10 cellular contexts compared by ENCODE assay signal in genomic region chr17:48617515-48618365, GRCh38. TPM values are rescaled to one million over a fixed set of nuclear protein-coding genes. Genes with fewer than 3 reads are reported as not detected.
DNase-seq lines count a peak whose midpoint lies in the region; ATAC-seq and TF ChIP-seq lines count a peak whose summit lies in the region.
"Had no signal": no experiment of that assay in that cellular context is flagged by ENCODE, and none has a peak within 500 bp of the region (broad histone marks: within the 10 kb centered on the region; RNA-seq: fewer than 3 reads in every experiment).

No MANE protein-coding gene starts in this region.

- no peaks in the 10 kb centered on the region for H3K9me3 ChIP-seq in CD4-positive, CD25-positive, alpha-beta regulatory T cell (ENCODE audit: control insufficient read depth in 2 of 2, low read length in 2 of 2)
- H3K9me3 ChIP-seq in HUES6 (ENCODE audit: control insufficient read depth, insufficient read depth, low read depth, low read length): no peaks in the 10 kb centered on the region
- H3K9me3 ChIP-seq: lower lobe of right lung, psoas muscle had no signal

- no peak overlapping the region for H3K27ac ChIP-seq in CD4-positive, CD25-positive, alpha-beta regulatory T cell (ENCODE audit: insufficient read depth, low read length, poor library complexity, severe bottlenecking)
- no peak overlapping the region; the same call in 1 of the 2 replicates for H3K27ac ChIP-seq in HUES6 (ENCODE audit: low read depth, low read length)
- H3K27ac ChIP-seq: lower lobe of right lung, psoas muscle had no signal

- H3K36me3 Mint-ChIP-seq in CD4-positive, CD25-positive, alpha-beta regulatory T cell: no peaks in the 10 kb centered on the region
- H3K36me3 Mint-ChIP-seq in brain: no peaks in the 10 kb centered on the region
- H3K36me3 Mint-ChIP-seq in naive B cell: peaks cover 0 to 8% of the 10 kb centered on the region in 2 donors

- H3K27me3 ChIP-seq in CD4-positive, CD25-positive, alpha-beta regulatory T cell (ENCODE audit: control insufficient read depth, insufficient read depth, low read length): peaks cover 48% of the 10 kb centered on the region
- H3K27me3 ChIP-seq in HUES6 (ENCODE audit: control insufficient read depth, insufficient read depth, low read length): peaks cover 99% of the 10 kb centered on the region

- H3K4me1 ChIP-seq in CD4-positive, CD25-positive, alpha-beta regulatory T cell (ENCODE audit: control insufficient read depth, insufficient read depth, low read length, poor library complexity, severe bottlenecking): peaks cover 42% of the 10 kb centered on the region
- H3K4me1 ChIP-seq in HUES6 (ENCODE audit: control insufficient read depth, insufficient read depth, low read length): peaks cover 13% of the 10 kb centered on the region; the same call in 1 of the 2 replicates

- H3K4me3 ChIP-seq in CD4-positive, CD25-positive, alpha-beta regulatory T cell (ENCODE audit: low read depth, low read length): no peak overlapping the region
- H3K4me3 ChIP-seq in HUES6 (ENCODE audit: low read depth, low read length): peak overlapping the region; percentile 39; the same call in 1 of the 2 replicates
- H3K4me3 ChIP-seq: lower lobe of right lung had no signal

- no peak for ATAC-seq in CD4-positive, CD25-positive, alpha-beta regulatory T cell (ENCODE audit: low read depth in 2 of 2)
- ATAC-seq in naive B cell (ENCODE audit: low read depth in 2 of 2) (no peak), GM18868 (IDR thresholded peaks at IDR 0.05; ENCODE audit: unreplicated experiment) (no peak), GM19328 (IDR thresholded peaks at IDR 0.05; ENCODE audit: unreplicated experiment) (no peak)

- peaks cover 10 to 47% (median 36%) of the 10 kb centered on the region in 4 donors for H3K4me1 Mint-ChIP-seq in CD4-positive, CD25-positive, alpha-beta regulatory T cell
- H3K4me1 Mint-ChIP-seq in brain (peaks cover 24% of the 10 kb centered on the region), naive B cell (peaks cover 37 to 44% (median 43%) of the 10 kb centered on the region in 3 donors)

- no peak for DNase-seq in CD4-positive, CD25-positive, alpha-beta regulatory T cell
- no peak for DNase-seq in naive B cell
- no peak for DNase-seq in cerebellar nuclear complex (lab: John Stamatoyannopoulos, UW)
- no peak for DNase-seq in DMS79 treated with DMSO at 0.1 percent for 48 hours (lab: John Stamatoyannopoulos, UW)

- H3K4me3 Mint-ChIP-seq in CD4-positive, CD25-positive, alpha-beta regulatory T cell: peak overlapping the region in 3 of 4 donors; percentile 56 to 88 (median 73)
- H3K4me3 Mint-ChIP-seq in brain (peak overlapping the region in 3 of 5 experiments; percentile 77 to 87 (median 79)), naive B cell (peak overlapping the region in 5 of 8 donors; percentile 29 to 79 (median 63))

- no peak overlapping the region for H3K27ac Mint-ChIP-seq in CD4-positive, CD25-positive, alpha-beta regulatory T cell
- H3K27ac Mint-ChIP-seq in brain: peak overlapping the region in 1 of 5 experiments; percentile 95
- peak overlapping the region in 5 of 6 donors; percentile 11 to 96 (median 71) for H3K27ac Mint-ChIP-seq in naive B cell

- H3K9ac ChIP-seq in HUES6 (ENCODE audit: low read length): peak overlapping the region; percentile 67

- no peaks in the 10 kb centered on the region for H3K36me3 ChIP-seq in CD4-positive, CD25-positive, alpha-beta regulatory T cell (ENCODE audit: control insufficient read depth, insufficient read depth, low read length)
- no peaks in the 10 kb centered on the region for H3K36me3 ChIP-seq in HUES6 (ENCODE audit: control insufficient read depth, insufficient read depth, low read length)
- H3K36me3 ChIP-seq: lower lobe of right lung had no signal

- peaks cover 0 to 9% (median 0%) of the 10 kb centered on the region in 7 donors for H3K9me3 Mint-ChIP-seq in CD4-positive, CD25-positive, alpha-beta regulatory T cell
- H3K9me3 Mint-ChIP-seq in brain (peaks cover 0 to 11% (median 0%) of the 10 kb centered on the region in 5 experiments), naive B cell (peaks cover 0 to 2% (median 0%) of the 10 kb centered on the region in 7 donors)

- peaks cover 95% of the 10 kb centered on the region for H3K27me3 Mint-ChIP-seq in CD4-positive, CD25-positive, alpha-beta regulatory T cell
- H3K27me3 Mint-ChIP-seq in brain (no peaks in the 10 kb centered on the region), naive B cell (peaks cover 79 to 97% (median 94%) of the 10 kb centered on the region in 3 donors)

- TF ChIP-seq CTCF in brain (conservative IDR thresholded peaks at IDR 0.05): no peak

RNA-seq across cellular contexts. Expression of gene HOXB8, which starts 2.6 kb away (rescaled TPM):
- not detected for total RNA-seq in CD4-positive, CD25-positive, alpha-beta regulatory T cell
- polyA plus RNA-seq in CD4-positive, CD25-positive, alpha-beta regulatory T cell: not detected
- 65.2 TPM for polyA plus RNA-seq in brain (ENCODE audit: insufficient read depth, low read depth, low replicate concordance)
- not detected for polyA plus RNA-seq in naive B cell (ENCODE audit: low read depth in 6 of 6)
- total RNA-seq: psoas muscle had no signal

RNA-seq across cellular contexts. Expression of gene HOXB7, which starts 6.9 kb away (rescaled TPM):
- 2.1 TPM for total RNA-seq in CD4-positive, CD25-positive, alpha-beta regulatory T cell
- polyA plus RNA-seq in CD4-positive, CD25-positive, alpha-beta regulatory T cell: 1 to 10 TPM in 3 of 4 donors, under 1 TPM in 1; 0.77 to 7.2 (median 2.1) TPM
- 37.1 TPM for polyA plus RNA-seq in brain (ENCODE audit: insufficient read depth, low read depth, low replicate concordance)
- polyA plus RNA-seq in naive B cell (ENCODE audit: low read depth in 6 of 6): under 1 TPM in 2 of 6 donors, not detected in 4; 0.24 to 0.58 TPM

RNA-seq across cellular contexts. Expression of gene HOXB9, which starts 8.4 kb away (rescaled TPM):
- 0.25 TPM for total RNA-seq in CD4-positive, CD25-positive, alpha-beta regulatory T cell
- polyA plus RNA-seq in CD4-positive, CD25-positive, alpha-beta regulatory T cell: not detected
- polyA plus RNA-seq in brain (ENCODE audit: insufficient read depth, low read depth, low replicate concordance): 5.0 TPM
- polyA plus RNA-seq in naive B cell (ENCODE audit: low read depth in 6 of 6): not detected
- total RNA-seq: lower lobe of right lung, psoas muscle had no signal

RNA-seq across cellular contexts. Expression of gene HOXB6, which starts 13.0 kb away (rescaled TPM):
- not detected for total RNA-seq in CD4-positive, CD25-positive, alpha-beta regulatory T cell
- polyA plus RNA-seq in CD4-positive, CD25-positive, alpha-beta regulatory T cell: not detected
- 31.9 TPM for polyA plus RNA-seq in brain (ENCODE audit: insufficient read depth, low read depth, low replicate concordance)
- not detected for polyA plus RNA-seq in naive B cell (ENCODE audit: low read depth in 6 of 6)

RNA-seq across cellular contexts. Expression of gene HOXB5, which starts 24.2 kb away (rescaled TPM):
- total RNA-seq in CD4-positive, CD25-positive, alpha-beta regulatory T cell: not detected
- polyA plus RNA-seq in CD4-positive, CD25-positive, alpha-beta regulatory T cell: not detected
- 234 TPM for polyA plus RNA-seq in brain (ENCODE audit: insufficient read depth, low read depth, low replicate concordance)
- not detected for polyA plus RNA-seq in naive B cell (ENCODE audit: low read depth in 6 of 6)

Comparison
In these comparisons a context has a peak if more than half of its experiments do, and no peak if none do; other contexts are left out.
1. H3K27ac Mint-ChIP-seq: peak in naive B cell (5 of 6); none in CD4-positive, CD25-positive, alpha-beta regulatory T cell (0 of 3).
2. RNA of gene HOXB8, which starts 2.6 kb away (polyA plus RNA-seq): 65.2 TPM in brain (single experiment); not detected in CD4-positive, CD25-positive, alpha-beta regulatory T cell and not detected in naive B cell; every median in the first group is over 10 times any median in the second.
3. Peak in every context shown above with its lines, with median percentiles within 50 percentile points of each other: H3K4me3 Mint-ChIP-seq.